8 cellular contexts compared by ENCODE assay signal in genomic region chr10:17025444-17026295, GRCh38.
DNase-seq lines count a peak whose midpoint lies in the region; ATAC-seq and TF ChIP-seq lines count a peak whose summit lies in the region.

No MANE protein-coding gene starts in this region.

- H3K27me3 ChIP-seq in breast epithelium: no peaks in the 10 kb centered on the region

- peak overlapping the region; percentile 43 to 77 for H3K27ac ChIP-seq in breast epithelium

- intact Hi-C loops in breast epithelium (cut with DNase I; ENCODE audit: low total_unique reads): no loop called here

- no peaks in the 10 kb centered on the region for H3K36me3 ChIP-seq in breast epithelium

- no peak for ATAC-seq in HG03175 (IDR thresholded peaks at IDR 0.05; ENCODE audit: unreplicated experiment)

- no peaks in the 10 kb centered on the region for H3K9me3 ChIP-seq in breast epithelium

- TF ChIP-seq CTCF in WI38 (IDR thresholded peaks at IDR 0.05; ENCODE audit: low read depth, low read length) (no peak), breast epithelium (IDR thresholded peaks at IDR 0.05) (no peak)

- DNase-seq in HCEC 1CT: peak; percentile 99
- no peak for DNase-seq in breast epithelium (ENCODE audit: low spot score in 2 of 2)
- peak; percentile 89 to 99 for DNase-seq in lung microvascular endothelial cell (ENCODE audit: low read depth in 2 of 2)
- DNase-seq in stimulated activated CD8-positive, alpha-beta memory T cell treated with anti-CD3 and anti-CD28 coated beads, Interleukin-15, amount 100 ng/mL, for 48 hours (ENCODE audit: low read depth in 2 of 2): peak; percentile 76 to 78
- no peak for DNase-seq in NCI-H2227 treated with DMSO at 0.1 percent for 48 hours (lab: John Stamatoyannopoulos, UW)
- DNase-seq in HuH-7 (ENCODE audit: low spot score): no peak

- H3K4me1 ChIP-seq in breast epithelium: no peaks in the 10 kb centered on the region

- H3K4me3 ChIP-seq in WI38 (ENCODE audit: low read depth, low read length): peak overlapping the region; percentile 24; the same call in 1 of the 2 replicates
- H3K4me3 ChIP-seq in breast epithelium: no peak overlapping the region

- TF ChIP-seq POLR2A in breast epithelium (IDR thresholded peaks at IDR 0.05): no peak

Comparison
In these comparisons a context has a peak if more than half of its experiments do, and no peak if none do; other contexts are left out.
1. DNase-seq: peak in HCEC 1CT (single experiment), lung microvascular endothelial cell (2 of 2) and stimulated activated CD8-positive, alpha-beta memory T cell treated with anti-CD3 and anti-CD28 coated beads, Interleukin-15, amount 100 ng/mL, for 48 hours (2 of 2); none in breast epithelium (0 of 2), NCI-H2227 treated with DMSO at 0.1 percent for 48 hours (single experiment) and HuH-7 (single experiment).